17 cellular contexts compared by ENCODE assay signal in the genomic region with DNA sequence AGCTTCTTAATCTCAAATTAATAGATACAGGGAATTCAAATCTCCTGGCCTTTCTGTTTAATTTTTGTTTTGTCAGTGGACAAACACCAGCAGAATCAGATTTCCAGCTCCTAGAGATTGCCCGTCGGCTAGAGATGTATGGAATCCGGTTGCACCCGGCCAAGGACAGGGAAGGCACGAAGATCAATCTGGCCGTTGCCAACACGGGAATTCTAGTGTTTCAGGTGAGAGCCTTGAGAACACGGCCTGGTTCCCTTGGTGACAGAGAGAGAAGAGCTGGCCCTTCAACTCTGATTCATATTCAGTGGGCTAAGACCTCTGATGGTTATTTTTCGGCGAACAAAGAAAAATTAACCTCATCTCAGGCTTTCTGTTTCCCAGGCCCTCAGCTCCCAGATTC.
"Had no signal": no experiment of that assay in that cellular context is flagged by ENCODE, and none has a peak within 500 bp of the region (broad histone marks: within the 10 kb centered on the region; RNA-seq: fewer than 3 reads in every experiment).

No MANE protein-coding gene starts in this region.

- H3K9me3 Mint-ChIP-seq: activated naive CD4-positive, alpha-beta T cell treated with anti-CD3 and anti-CD28 coated beads, Interleukin-2, amount 50 U/mL, for 72 hours; activated T-cell treated with anti-CD3 and anti-CD28 coated beads, Interleukin-2, amount 50 U/mL, for 72 hours had no signal

- H3K4me3 Mint-ChIP-seq: activated CD8-positive, alpha-beta T cell treated with anti-CD3 and anti-CD28 coated beads, Interleukin-2, amount 10 ng/mL, durations not matched to agents 7 days and 5 days; activated T-cell treated with anti-CD3 and anti-CD28 coated beads, Interleukin-2, amount 50 U/mL, for 72 hours; T-helper 17 cell had no signal

- H3K27ac Mint-ChIP-seq: activated CD8-positive, alpha-beta T cell treated with anti-CD3 and anti-CD28 coated beads, Interleukin-2, amount 10 ng/mL, durations not matched to agents 7 days and 5 days; activated naive CD4-positive, alpha-beta T cell treated with anti-CD3 and anti-CD28 coated beads, Interleukin-2, amount 50 U/mL, for 72 hours; activated T-cell treated with anti-CD3 and anti-CD28 coated beads, Interleukin-2, amount 50 U/mL, for 72 hours; T-helper 17 cell had no signal

- DNase-seq: activated CD4-positive, alpha-beta T cell treated with anti-CD3 and anti-CD28 coated beads for 4 hours; activated CD8-positive, alpha-beta memory T cell treated with anti-CD3 and anti-CD28 coated beads, Interleukin-2, amount 50 U/mL, for 48 hours; activated CD8-positive, alpha-beta T cell treated with anti-CD3 and anti-CD28 coated beads, Interleukin-2, amount 10 ng/mL, durations not matched to agents 7 days and 5 days; activated gamma-delta T cell; activated T-cell treated with anti-CD3 and anti-CD28 coated beads, Interleukin-2, amount 50 U/mL, for 72 hours; hippocampal formation; midbrain; right lobe of liver; stimulated activated CD4-positive, alpha-beta T cell treated with anti-CD3 and anti-CD28 coated beads, Interleukin-4, amount 100 ng/mL, for 4 hours; stimulated activated CD8-positive, alpha-beta memory T cell treated with anti-CD3 and anti-CD28 coated beads, Interleukin-4, amount 100 ng/mL, for 48 hours; stimulated activated naive CD4-positive, alpha-beta T cell treated with Interleukin-2 at 50 U/mL for 16 hours; substantia nigra; T-helper 17 cell; upper lobe of right lung had no signal

- H3K27ac ChIP-seq: cardiac muscle cell, prostate gland, right lobe of liver, upper lobe of right lung had no signal

- H3K36me3 Mint-ChIP-seq: activated naive CD4-positive, alpha-beta T cell treated with anti-CD3 and anti-CD28 coated beads, Interleukin-2, amount 50 U/mL, for 72 hours had no signal
